Comparison of ENCODE assay signal across 19 cellular contexts in the genomic region with DNA sequence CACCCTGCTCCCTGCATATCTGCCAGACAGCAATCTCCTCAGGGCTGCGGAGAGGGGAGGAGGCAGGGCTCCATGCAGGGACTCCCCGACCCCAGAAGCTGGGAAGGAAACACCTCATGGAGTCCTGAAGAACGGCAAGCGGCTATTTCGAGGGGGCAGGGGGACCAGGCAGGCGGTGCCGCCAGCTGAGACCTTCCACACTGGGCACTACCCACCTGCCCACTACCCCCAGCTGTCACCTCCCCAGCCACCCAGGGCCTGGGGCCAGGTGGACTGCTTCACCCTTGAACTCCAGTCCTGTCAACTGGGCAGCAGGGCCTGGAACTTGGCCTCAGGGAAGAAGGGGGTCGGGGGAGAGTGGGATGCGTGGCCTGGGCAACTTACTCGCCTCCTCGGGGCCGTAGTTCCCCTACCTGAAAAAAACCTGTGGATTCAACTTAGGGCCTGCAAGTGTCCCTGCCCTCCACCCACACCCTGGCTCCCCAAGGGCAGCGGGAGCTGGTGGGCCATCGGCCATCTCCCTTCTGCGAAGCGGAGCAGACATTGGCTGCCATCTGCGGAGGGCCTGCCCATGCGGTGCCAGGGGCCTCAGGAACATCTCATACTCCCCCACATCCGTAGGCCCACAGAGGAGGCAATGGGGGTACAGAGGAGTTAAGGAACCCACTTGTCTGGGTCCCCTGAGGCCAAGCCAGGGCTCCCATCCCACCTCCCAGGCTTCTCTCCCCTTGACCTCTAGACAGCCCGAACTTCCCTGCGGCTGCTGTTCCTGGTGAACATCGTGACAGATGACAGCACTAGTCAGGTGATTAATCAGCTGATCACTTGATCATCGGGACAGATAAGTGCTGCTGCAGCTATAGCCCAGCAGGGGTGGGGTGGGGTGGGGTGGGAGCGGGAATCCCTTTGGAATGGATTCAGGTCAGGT. TPM values are rescaled to one million over a fixed set of nuclear protein-coding genes. Genes with fewer than 3 reads are reported as not detected.
A peak's percentile ranks its signal among the peaks of the same experiment; 100 is the strongest.
DNase-seq lines count a peak whose midpoint lies in the region; ATAC-seq, FAIRE-seq and TF ChIP-seq lines count a peak whose summit lies in the region.
"Had no signal": no experiment of that assay in that cellular context is flagged by ENCODE, and none has a peak within 500 bp of the region (broad histone marks: within the 10 kb centered on the region; RNA-seq: fewer than 3 reads in every experiment).

No MANE protein-coding gene starts in this region.

- H4K8ac ChIP-seq in mesenchymal stem cell (ENCODE audit: low read length) (peak overlapping the region; percentile 0), trophoblast cell (ENCODE audit: low read depth, low read length) (no peak overlapping the region)

- no peaks in the 10 kb centered on the region for H3K9me3 Mint-ChIP-seq in type B pancreatic cell

- no peak overlapping the region for H3K4me3 ChIP-seq in HepG2 (replicated peaks in 1 of 3; ENCODE audit: insufficient read depth in 1 of 3, low read depth in 2 of 3, low read length in 3 of 3)
- no peak overlapping the region for H3K4me3 ChIP-seq in right lobe of liver
- no peak overlapping the region for H3K4me3 ChIP-seq in K562
- H3K4me3 ChIP-seq in mesenchymal stem cell (ENCODE audit: insufficient read depth in 1 of 2, low read depth in 1 of 2, low read length in 2 of 2): no peak overlapping the region
- no peak overlapping the region for H3K4me3 ChIP-seq in trophoblast cell (ENCODE audit: low read depth, low read length)
- H3K4me3 ChIP-seq: PC-9, spleen, suprapubic skin had no signal

- CTCF ChIA-PET in HepG2 (lab: Yijun Ruan, JAX; ENCODE audit: low intra/inter-chr PET ratio, low total read pairs) (no interaction called here), K562 (lab: Yijun Ruan, JAX; ENCODE audit: low intra/inter-chr PET ratio) (no interaction called here)

- no peak overlapping the region for H3K14ac ChIP-seq in mesenchymal stem cell (ENCODE audit: low read length in 2 of 2)
- no peak overlapping the region for H3K14ac ChIP-seq in trophoblast cell (ENCODE audit: low read length)

- H3K4ac ChIP-seq in mesenchymal stem cell (ENCODE audit: low read depth in 1 of 2, low read length in 2 of 2): no peak overlapping the region
- no peak overlapping the region for H3K4ac ChIP-seq in trophoblast cell (ENCODE audit: low read depth, low read length)

- H4K12ac ChIP-seq in trophoblast cell (ENCODE audit: low read depth, low read length): no peak overlapping the region

- TF ChIP-seq POLR2A in HepG2 (IDR thresholded peaks at IDR 0.05; ENCODE audit: insufficient read depth in 1 of 2, low read depth in 2 of 2, low read length in 2 of 2): no peak
- no peak for TF ChIP-seq POLR2A in right lobe of liver (IDR thresholded peaks at IDR 0.05)
- TF ChIP-seq POLR2A in K562 (conservative IDR thresholded peaks at IDR 0.05): no peak

- intact Hi-C loops in HepG2 (cut with micrococcal nuclease; ENCODE audit: unreplicated experiment) (no loop called here), right lobe of liver (cut with DNase I) (loop anchor here (5.0 kb wide), 1 partner anchor 37 kb away; no protein-coding TSS in a partner anchor), K562 (cut with micrococcal nuclease) (no loop called here)

- no peaks in the 10 kb centered on the region for H3K9me3 ChIP-seq in HepG2 (ENCODE audit: low read length)
- no peaks in the 10 kb centered on the region for H3K9me3 ChIP-seq in right lobe of liver
- H3K9me3 ChIP-seq in K562 (replicated peaks; ENCODE audit: control insufficient read depth, insufficient read depth, low read depth, low read length): no peaks in the 10 kb centered on the region
- H3K9me3 ChIP-seq in mesenchymal stem cell (ENCODE audit: control insufficient read depth, low read length): no peaks in the 10 kb centered on the region
- no peaks in the 10 kb centered on the region for H3K9me3 ChIP-seq in trophoblast cell (ENCODE audit: insufficient read depth, low read depth, low read length)
- H3K9me3 ChIP-seq: BE2C, spleen, suprapubic skin had no signal

- H3K36me3 Mint-ChIP-seq in type B pancreatic cell: no peaks in the 10 kb centered on the region

- no peak for TF ChIP-seq CTCF in HepG2 (CRISPR knock-in tag; IDR thresholded peaks at IDR 0.05)
- TF ChIP-seq CTCF in right lobe of liver (IDR thresholded peaks at IDR 0.05): no peak
- no peak for TF ChIP-seq CTCF in K562 (IDR thresholded peaks at IDR 0.05 in 2 of 3, conservative IDR thresholded peaks at IDR 0.05 in 1 of 3; ENCODE audit: insufficient read depth in 2 of 3, low read depth in 1 of 3, low read length in 3 of 3)
- no peak for TF ChIP-seq CTCF in type B pancreatic cell (conservative IDR thresholded peaks at IDR 0.05)

- DNase-seq in HepG2 (ENCODE audit: low spot score) (no peak), right lobe of liver (no peak), K562 (ENCODE audit: extremely low read depth in 1 of 4, low spot score in 3 of 4) (no peak), mesenchymal stem cell (no peak), type B pancreatic cell (ENCODE audit: extremely low spot score, unreplicated experiment) (no peak), trophoblast cell (no peak)
- DNase-seq: activated CD4-positive, CD25-positive, alpha-beta regulatory T cell treated with anti-CD3 and anti-CD28 coated beads, Interleukin-2, amount 50 U/mL, for 72 hours; BE2C; DMS79; effector CD8-positive, alpha-beta T cell; NCI-H1417; PC-9; spleen; SW 1271 had no signal

- TF ChIP-seq RAD21 in HepG2 (CRISPR knock-in tag; IDR thresholded peaks at IDR 0.05): no peak
- TF ChIP-seq RAD21 in K562 (CRISPR knock-in tag; conservative IDR thresholded peaks at IDR 0.05 in 1 of 2, IDR thresholded peaks at IDR 0.05 in 1 of 2): no peak

- H2BK12ac ChIP-seq in mesenchymal stem cell (ENCODE audit: low read length in 2 of 2) (peak overlapping the region; percentile 27 to 42), trophoblast cell (ENCODE audit: low read length) (no peak overlapping the region)

- BruUV-seq in HepG2 (replicated peaks; lab: Mats Ljungman, UMichigan) (no TSS peak), K562 (replicated peaks; lab: Mats Ljungman, UMichigan) (no TSS peak)

- no peak overlapping the region for H2AFZ ChIP-seq in HepG2 (ENCODE audit: low read length)
- no peak overlapping the region for H2AFZ ChIP-seq in K562 (ENCODE audit: low read depth, low read length)
- no peak overlapping the region for H2AFZ ChIP-seq in mesenchymal stem cell (ENCODE audit: low read depth, low read length)
- no peak overlapping the region for H2AFZ ChIP-seq in trophoblast cell (ENCODE audit: insufficient read depth, low read length, poor library complexity)
- H2AFZ ChIP-seq: PC-9 had no signal

- H3K4me2 ChIP-seq in HepG2 (ENCODE audit: low read depth, low read length): no peak overlapping the region
- H3K4me2 ChIP-seq in K562 (ENCODE audit: insufficient read depth, low read length): no peak overlapping the region
- no peak overlapping the region for H3K4me2 ChIP-seq in mesenchymal stem cell (ENCODE audit: low read length, poor library complexity, severe bottlenecking)
- H3K4me2 ChIP-seq in trophoblast cell (ENCODE audit: low read length): no peak overlapping the region
- H3K4me2 ChIP-seq: KMS-11, PC-9 had no signal

- H3K9me1 ChIP-seq in K562 (ENCODE audit: control insufficient read depth, insufficient read depth, low read length): peaks cover 9% of the 10 kb centered on the region

- in situ Hi-C loops in HepG2 (cut with HindIII; ENCODE audit: extremely low pct_ligation_motif_present, low pct_unique_long_range_greater_than_20kb) (loop anchor here (10.0 kb wide), 1 partner anchor 95 kb away; no protein-coding TSS in a partner anchor), K562 (cut with MboI) (no loop called here)

- H3K9ac ChIP-seq in HepG2 (ENCODE audit: insufficient read depth, low read depth, low read length): no peak overlapping the region
- peak overlapping the region in 1 of 2 experiments; percentile 85; a peak in 2 of 4 replicates for H3K9ac ChIP-seq in K562 (ENCODE audit: insufficient read depth in 1 of 2, low read depth in 2 of 2, low read length in 2 of 2)
- no peak overlapping the region for H3K9ac ChIP-seq in mesenchymal stem cell (ENCODE audit: low read length)
- no peak overlapping the region for H3K9ac ChIP-seq in trophoblast cell (ENCODE audit: low read length)
- H3K9ac ChIP-seq: KMS-11 had no signal

- POLR2A ChIA-PET in HepG2 (lab: Yijun Ruan, JAX) (no interaction called here), K562 (lab: Yijun Ruan, JAX) (interaction anchor here (0.7 kb wide), 1 partner anchor 42 kb away, joined by 3 read pairs; no protein-coding TSS in a partner anchor)

- WGBS in HepG2 (ENCODE audit: low lambda C conversion rate): 88% methylated on average over 15 of the region's 24 CpGs
- WGBS in right lobe of liver (ENCODE audit: insufficient coverage, low coverage, low lambda C conversion rate, missing lambda C conversion rate): 77% methylated on average over 6 of the region's 24 CpGs
- WGBS in K562 (ENCODE audit: insufficient coverage, low coverage, missing lambda C conversion rate): 74% methylated on average over 22 of the region's 24 CpGs
- WGBS in mesenchymal stem cell: 81% methylated on average over 12 of the region's 24 CpGs
- no CpG with 5 or more reads among the region's 24 CpGs for WGBS in trophoblast cell (ENCODE audit: extremely low coverage, insufficient coverage, insufficient read length)

- no peak overlapping the region for H3K23ac ChIP-seq in mesenchymal stem cell (ENCODE audit: low read length in 2 of 2)
- no peak overlapping the region for H3K23ac ChIP-seq in trophoblast cell (ENCODE audit: low read length)

- FAIRE-seq in HepG2 (lab: Jason Lieb, UNC) (no peak), K562 (lab: Jason Lieb, UNC) (no peak)
- FAIRE-seq: H1 had no signal

- H3K79me2 ChIP-seq in HepG2 (ENCODE audit: insufficient read depth, low read length) (peaks cover 6% of the 10 kb centered on the region), K562 (ENCODE audit: control insufficient read depth, insufficient read depth, low read length) (peaks cover 94% of the 10 kb centered on the region), trophoblast cell (ENCODE audit: control insufficient read depth, insufficient read depth, low read length, poor library complexity) (peaks cover 2% of the 10 kb centered on the region)

- no peaks in the 10 kb centered on the region for H3K27me3 Mint-ChIP-seq in type B pancreatic cell

- peak overlapping the region; percentile 66 for H4K91ac ChIP-seq in mesenchymal stem cell (ENCODE audit: low read length)
- no peak overlapping the region for H4K91ac ChIP-seq in trophoblast cell (ENCODE audit: low read depth, low read length)

- H2BK5ac ChIP-seq in mesenchymal stem cell (ENCODE audit: low read depth, low read length, poor library complexity, severe bottlenecking) (no peak overlapping the region), trophoblast cell (ENCODE audit: low read depth, low read length, poor library complexity) (no peak overlapping the region)

- H3K27ac Mint-ChIP-seq in type B pancreatic cell: peak overlapping the region; percentile 88

- H3K79me1 ChIP-seq in mesenchymal stem cell (replicated peaks; ENCODE audit: low read length, poor library complexity, severe bottlenecking): peaks cover 55% of the 10 kb centered on the region
- peaks cover 4% of the 10 kb centered on the region for H3K79me1 ChIP-seq in trophoblast cell (ENCODE audit: low read length)

- TF ChIP-seq EP300 in HepG2 (IDR thresholded peaks at IDR 0.05; ENCODE audit: low read depth in 2 of 2, low read length in 2 of 2) (no peak), HepG2 (CRISPR knock-in tag; IDR thresholded peaks at IDR 0.05; ENCODE audit: borderline replicate concordance) (no peak), K562 (IDR thresholded peaks at IDR 0.05; ENCODE audit: low read length) (no peak)

- H3K4me1 ChIP-seq in HepG2 (ENCODE audit: insufficient read depth, low read length) (peaks cover 57% of the 10 kb centered on the region), right lobe of liver (peaks cover 0 to 11% (median 4%) of the 10 kb centered on the region in 4 donors), K562 (replicated peaks in 1 of 2; ENCODE audit: control insufficient read depth in 2 of 2, insufficient read depth in 2 of 2, low read length in 2 of 2) (peaks cover 84 to 93% of the 10 kb centered on the region in 2 experiments), mesenchymal stem cell (ENCODE audit: control insufficient read depth, insufficient read depth, low read depth, low read length) (peaks cover 45% of the 10 kb centered on the region), trophoblast cell (ENCODE audit: control insufficient read depth in 1 of 2, insufficient read depth in 2 of 2, low read length in 2 of 2) (peaks cover 14 to 18% of the 10 kb centered on the region in 2 experiments)

- H2BK15ac ChIP-seq in mesenchymal stem cell (ENCODE audit: low read depth, poor library complexity, severe bottlenecking): peak overlapping the region; percentile 2

- H2BK120ac ChIP-seq in mesenchymal stem cell (ENCODE audit: low read depth, low read length): no peak overlapping the region
- no peak overlapping the region for H2BK120ac ChIP-seq in trophoblast cell (ENCODE audit: insufficient read depth, low read length, poor library complexity)

- H3K36me3 ChIP-seq in HepG2 (replicated peaks in 1 of 2; ENCODE audit: control insufficient read depth in 1 of 2, insufficient read depth in 2 of 2, low read length in 2 of 2) (no peaks in the 10 kb centered on the region), right lobe of liver (no peaks in the 10 kb centered on the region), K562 (ENCODE audit: control insufficient read depth, insufficient read depth, low read length) (peaks cover 24% of the 10 kb centered on the region; the same call in 2 of the 3 replicates), mesenchymal stem cell (ENCODE audit: control insufficient read depth in 1 of 2, insufficient read depth in 2 of 2, low read depth in 1 of 2, low read length in 2 of 2) (peaks cover 0 to 33% of the 10 kb centered on the region in 2 experiments), trophoblast cell (ENCODE audit: control insufficient read depth in 1 of 2, insufficient read depth in 2 of 2, low read length in 2 of 2) (peaks cover 3% of the 10 kb centered on the region in 2 experiments)
- H3K36me3 ChIP-seq: BE2C, spleen, suprapubic skin had no signal

- H3K18ac ChIP-seq in mesenchymal stem cell (ENCODE audit: low read depth in 1 of 2, low read length in 2 of 2) (peak overlapping the region in 1 of 2 experiments; percentile 18), trophoblast cell (ENCODE audit: low read length) (no peak overlapping the region)

- ATAC-seq in HepG2: no peak
- ATAC-seq in right lobe of liver: no peak
- ATAC-seq in K562: no peak
- no peak for ATAC-seq in HG03097 (IDR thresholded peaks at IDR 0.05; ENCODE audit: low FRiP score, unreplicated experiment)
- no peak for ATAC-seq in HG02798 (IDR thresholded peaks at IDR 0.05; ENCODE audit: poor library complexity, unreplicated experiment)

- no peak overlapping the region for H2AK5ac ChIP-seq in mesenchymal stem cell (ENCODE audit: low read length, severe bottlenecking)
- H2AK5ac ChIP-seq in trophoblast cell (ENCODE audit: low read length): no peak overlapping the region

- peak overlapping the region; percentile 44 for H3K4me3 Mint-ChIP-seq in type B pancreatic cell

- H4K20me1 ChIP-seq in HepG2 (ENCODE audit: insufficient read depth, low read length) (peaks cover 2% of the 10 kb centered on the region; the same call in 1 of the 2 replicates), K562 (replicated peaks; ENCODE audit: control insufficient read depth, insufficient read depth, low read length) (peaks cover 10% of the 10 kb centered on the region; the same call in 1 of the 2 replicates)

- no peak overlapping the region for H3K27ac ChIP-seq in HepG2 (ENCODE audit: extremely low read length, insufficient read depth, low read length)
- no peak overlapping the region for H3K27ac ChIP-seq in right lobe of liver
- no peak overlapping the region for H3K27ac ChIP-seq in K562 (ENCODE audit: extremely low read depth, low read depth, low read length)
- no peak overlapping the region for H3K27ac ChIP-seq in mesenchymal stem cell (ENCODE audit: low read length, poor library complexity, severe bottlenecking)
- H3K27ac ChIP-seq in trophoblast cell (ENCODE audit: low read depth, low read length): no peak overlapping the region
- H3K27ac ChIP-seq: KMS-11, PC-9 had no signal

- H3K27me3 ChIP-seq in HepG2 (ENCODE audit: control insufficient read depth in 1 of 2, insufficient read depth in 2 of 2, low read length in 2 of 2) (no peaks in the 10 kb centered on the region), right lobe of liver (no peaks in the 10 kb centered on the region), K562 (ENCODE audit: control insufficient read depth in 2 of 2, insufficient read depth in 2 of 2, low read length in 2 of 2) (no peaks in the 10 kb centered on the region), mesenchymal stem cell (ENCODE audit: control insufficient read depth in 1 of 2, insufficient read depth in 1 of 2, low read length in 2 of 2) (no peaks in the 10 kb centered on the region), trophoblast cell (ENCODE audit: insufficient read depth, low read length) (no peaks in the 10 kb centered on the region)
- H3K27me3 ChIP-seq: BE2C, spleen, suprapubic skin had no signal

- peaks cover 19% of the 10 kb centered on the region for H3K4me1 Mint-ChIP-seq in type B pancreatic cell (ENCODE audit: unreplicated experiment)

RNA-seq across cellular contexts. Expression of a gene that starts 18.5 kb away (rescaled TPM):
- total RNA-seq in HepG2 (2016; rRNA removed; fragmentation: Illumina TruSeq; extraction: Trizol) (8.8 and 12.9 TPM in 2 replicates), right lobe of liver (10 to 100 TPM in 1 of 6 experiments, 1 to 10 TPM in 5; 4.3 to 19.8 (median 5.7) TPM), K562 (2014; rRNA removed) (27.1 and 36.2 TPM in 2 replicates), K562 (2014; rRNA removed; fragmentation: Illumina TruSeq; extraction: Trizol) (9.4 and 12.0 TPM in 2 replicates), K562 (2015; rRNA removed; fragmentation: Illumina TruSeq; extraction: Trizol) (25.8 and 25.9 TPM in 2 replicates), K562 (2021) (28.6 and 37.3 TPM in 2 replicates), type B pancreatic cell (ENCODE audit: low replicate concordance) (64.8 and 86.3 TPM in 2 replicates)
- total RNA-seq in HepG2 (2016; cell fraction: cytosol; rRNA removed; fragmentation: Illumina TruSeq; extraction: Trizol; ENCODE audit: low read depth): 4.2 and 5.7 TPM in 2 replicates
- 7.3 and 12.1 TPM in 2 replicates for total RNA-seq in HepG2 (2016; cell fraction: insoluble cytoplasmic fraction; rRNA removed; fragmentation: Illumina TruSeq; extraction: Trizol)
- 15.5 and 15.7 TPM in 2 replicates for total RNA-seq in HepG2 (2016; cell fraction: membrane; rRNA removed; fragmentation: Illumina TruSeq; extraction: Trizol)
- total RNA-seq in HepG2 (2016; cell fraction: nucleus; rRNA removed; fragmentation: Illumina TruSeq; extraction: Trizol): 10.4 and 11.0 TPM in 2 replicates
- polyA plus RNA-seq in HepG2 (2011; rRNA removed) (25.5 and 28.8 TPM in 2 replicates), K562 (2011; rRNA removed) (40.3 and 45.9 TPM in 2 replicates), K562 (2014; fragmentation: Illumina TruSeq; extraction: Trizol) (28.7 and 34.9 TPM in 2 replicates), K562 (2014; fragmentation: Nextera tagmentation; extraction: Ambion mirVana) (1 to 10 TPM in 1 of 2 experiments, under 1 TPM in 1; 0.75 to 2.4 TPM), K562 (2014; rRNA removed) (39.5 and 43.3 TPM in 2 replicates)
- polyA plus RNA-seq in HepG2 (2011; cell fraction: cytosol; rRNA removed): 14.9 and 17.8 TPM in 2 replicates
- polyA plus RNA-seq in HepG2 (2011; cell fraction: nucleus; rRNA removed): 104 and 131 TPM in 2 replicates
- polyA plus RNA-seq in HepG2 (2012): 12.0 and 15.7 TPM in 2 replicates
- 4.1 and 4.2 TPM in 2 replicates for polyA plus RNA-seq in HepG2 (2016; cell fraction: cytosol; fragmentation: Illumina TruSeq; extraction: Trizol; ENCODE audit: low read depth)
- polyA plus RNA-seq in HepG2 (2016; cell fraction: insoluble cytoplasmic fraction; fragmentation: Illumina TruSeq; extraction: Trizol; ENCODE audit: low read depth): 8.9 and 12.0 TPM in 2 replicates
- 11.6 and 12.4 TPM in 2 replicates for polyA plus RNA-seq in HepG2 (2016; cell fraction: membrane; fragmentation: Illumina TruSeq; extraction: Trizol; ENCODE audit: low read depth)
- 28.7 and 31.3 TPM in 2 replicates for polyA plus RNA-seq in HepG2 (2016; cell fraction: nucleus; fragmentation: Illumina TruSeq; extraction: Trizol; ENCODE audit: insufficient read depth, low read depth)
- polyA minus RNA-seq in HepG2 (2011; rRNA and poly(A)+ RNA removed; ENCODE audit: low replicate concordance): 20.8 and 24.6 TPM in 2 replicates
- 4.8 and 5.6 TPM in 2 replicates for polyA minus RNA-seq in HepG2 (2011; cell fraction: cytosol; rRNA and poly(A)+ RNA removed)
- polyA minus RNA-seq in HepG2 (2011; cell fraction: nucleus; rRNA and poly(A)+ RNA removed): 17.0 and 17.4 TPM in 2 replicates
- 62.0 and 176 TPM in 2 replicates for total RNA-seq in K562 (2011; cell fraction: chromatin; rRNA removed; ENCODE audit: low replicate concordance)
- 78.8 and 97.7 TPM in 2 replicates for total RNA-seq in K562 (2011; cell fraction: nucleolus; rRNA removed)
- 55.4 and 58.4 TPM in 2 replicates for total RNA-seq in K562 (2011; cell fraction: nucleoplasm; rRNA removed)
- 34.7 and 62.2 TPM in 2 replicates for polyA plus RNA-seq in K562 (2011; cell fraction: cytosol; rRNA removed)
- polyA plus RNA-seq in K562 (2011; cell fraction: nucleus; rRNA removed): 170 and 326 TPM in 2 replicates
- 26.3 and 47.2 TPM in 2 replicates for polyA plus RNA-seq in K562 (2012)
- polyA minus RNA-seq in K562 (2011; rRNA and poly(A)+ RNA removed): 12.0 and 17.4 TPM in 2 replicates
- 13.6 and 18.5 TPM in 2 replicates for polyA minus RNA-seq in K562 (2011; cell fraction: cytosol; rRNA and poly(A)+ RNA removed)
- 30.2 and 36.5 TPM in 2 replicates for polyA minus RNA-seq in K562 (2011; cell fraction: nucleus; rRNA and poly(A)+ RNA removed)
- 30.8 TPM for polyA plus RNA-seq in mesenchymal stem cell (2013, experiment 1 of 2)
- 27.5 TPM for polyA plus RNA-seq in mesenchymal stem cell (2013, experiment 2 of 2)
- 39.2 and 39.5 TPM in 2 replicates for polyA plus RNA-seq in trophoblast cell (2013)

RNA-seq across cellular contexts. Expression of a gene that starts 24.2 kb away (rescaled TPM):
- total RNA-seq in HepG2 (2016; rRNA removed; fragmentation: Illumina TruSeq; extraction: Trizol) (not detected in 2 replicates), right lobe of liver (1 to 10 TPM in 5 of 6 experiments, under 1 TPM in 1; 0.68 to 3.7 (median 1.9) TPM), K562 (2014; rRNA removed) (20.7 and 23.6 TPM in 2 replicates), K562 (2014; rRNA removed; fragmentation: Illumina TruSeq; extraction: Trizol) (6.3 and 9.4 TPM in 2 replicates), K562 (2015; rRNA removed; fragmentation: Illumina TruSeq; extraction: Trizol) (13.7 and 15.3 TPM in 2 replicates), K562 (2021) (24.6 and 25.8 TPM in 2 replicates), type B pancreatic cell (ENCODE audit: low replicate concordance) (21.0 and 54.9 TPM in 2 replicates)
- total RNA-seq in HepG2 (2016; cell fraction: cytosol; rRNA removed; fragmentation: Illumina TruSeq; extraction: Trizol; ENCODE audit: low read depth): 0.10 TPM in 1 of 2 replicates, not detected in the other
- total RNA-seq in HepG2 (2016; cell fraction: insoluble cytoplasmic fraction; rRNA removed; fragmentation: Illumina TruSeq; extraction: Trizol): not detected in 2 replicates
- not detected in 2 replicates for total RNA-seq in HepG2 (2016; cell fraction: membrane; rRNA removed; fragmentation: Illumina TruSeq; extraction: Trizol)
- not detected in 2 replicates for total RNA-seq in HepG2 (2016; cell fraction: nucleus; rRNA removed; fragmentation: Illumina TruSeq; extraction: Trizol)
- polyA plus RNA-seq in HepG2 (2011; rRNA removed) (not detected in 2 replicates), K562 (2011; rRNA removed) (10.1 and 20.2 TPM in 2 replicates), K562 (2014; fragmentation: Illumina TruSeq; extraction: Trizol) (17.8 and 18.8 TPM in 2 replicates), K562 (2014; fragmentation: Nextera tagmentation; extraction: Ambion mirVana) (1 to 10 TPM in 1 of 2 experiments, under 1 TPM in 1; 0.55 to 1.6 TPM), K562 (2014; rRNA removed) (16.1 and 20.6 TPM in 2 replicates)
- not detected in 2 replicates for polyA plus RNA-seq in HepG2 (2011; cell fraction: cytosol; rRNA removed)
- not detected in 2 replicates for polyA plus RNA-seq in HepG2 (2011; cell fraction: nucleus; rRNA removed)
- polyA plus RNA-seq in HepG2 (2012): not detected in 2 replicates
- polyA plus RNA-seq in HepG2 (2016; cell fraction: cytosol; fragmentation: Illumina TruSeq; extraction: Trizol; ENCODE audit: low read depth): not detected in 2 replicates
- polyA plus RNA-seq in HepG2 (2016; cell fraction: insoluble cytoplasmic fraction; fragmentation: Illumina TruSeq; extraction: Trizol; ENCODE audit: low read depth): not detected in 2 replicates
- not detected in 2 replicates for polyA plus RNA-seq in HepG2 (2016; cell fraction: membrane; fragmentation: Illumina TruSeq; extraction: Trizol; ENCODE audit: low read depth)
- not detected in 2 replicates for polyA plus RNA-seq in HepG2 (2016; cell fraction: nucleus; fragmentation: Illumina TruSeq; extraction: Trizol; ENCODE audit: insufficient read depth, low read depth)
- not detected in 2 replicates for polyA minus RNA-seq in HepG2 (2011; rRNA and poly(A)+ RNA removed; ENCODE audit: low replicate concordance)
- not detected in 2 replicates for polyA minus RNA-seq in HepG2 (2011; cell fraction: cytosol; rRNA and poly(A)+ RNA removed)
- polyA minus RNA-seq in HepG2 (2011; cell fraction: nucleus; rRNA and poly(A)+ RNA removed): not detected in 2 replicates
- 36.0 and 113 TPM in 2 replicates for total RNA-seq in K562 (2011; cell fraction: chromatin; rRNA removed; ENCODE audit: low replicate concordance)
- total RNA-seq in K562 (2011; cell fraction: nucleolus; rRNA removed): 65.4 and 76.9 TPM in 2 replicates
- 49.2 and 52.3 TPM in 2 replicates for total RNA-seq in K562 (2011; cell fraction: nucleoplasm; rRNA removed)
- 19.0 and 25.7 TPM in 2 replicates for polyA plus RNA-seq in K562 (2011; cell fraction: cytosol; rRNA removed)
- 44.6 and 60.7 TPM in 2 replicates for polyA plus RNA-seq in K562 (2011; cell fraction: nucleus; rRNA removed)
- 11.5 and 21.9 TPM in 2 replicates for polyA plus RNA-seq in K562 (2012)
- 12.7 and 14.4 TPM in 2 replicates for polyA minus RNA-seq in K562 (2011; rRNA and poly(A)+ RNA removed)
- 12.8 and 20.2 TPM in 2 replicates for polyA minus RNA-seq in K562 (2011; cell fraction: cytosol; rRNA and poly(A)+ RNA removed)
- polyA minus RNA-seq in K562 (2011; cell fraction: nucleus; rRNA and poly(A)+ RNA removed): 24.2 and 31.3 TPM in 2 replicates
- 15.3 TPM for polyA plus RNA-seq in mesenchymal stem cell (2013, experiment 1 of 2)
- polyA plus RNA-seq in mesenchymal stem cell (2013, experiment 2 of 2): 14.4 TPM
- 10.3 and 11.1 TPM in 2 replicates for polyA plus RNA-seq in trophoblast cell (2013)

Comparison
In these comparisons a context has a peak if more than half of its experiments do, and no peak if none do; other contexts are left out.
1. intact Hi-C loops: an anchor here in right lobe of liver (5.0 kb wide); none called in HepG2 and K562.